Comparison of ENCODE assay signal across 15 cellular contexts in genomic region chr6:167441653-167442644, GRCh38.
DNase-seq lines count a peak whose midpoint lies in the region; ATAC-seq and TF ChIP-seq lines count a peak whose summit lies in the region.
"Had no signal": no experiment of that assay in that cellular context is flagged by ENCODE, and none has a peak within 500 bp of the region (broad histone marks: within the 10 kb centered on the region; RNA-seq: fewer than 3 reads in every experiment).

No MANE protein-coding gene starts in this region.

- no peaks in the 10 kb centered on the region for H3K36me3 Mint-ChIP-seq in endothelial cell (ENCODE audit: low read depth, unreplicated experiment)
- H3K36me3 Mint-ChIP-seq in nephron progenitor cell (ENCODE audit: low read depth) = no peaks in the 10 kb centered on the region
- H3K36me3 Mint-ChIP-seq in natural killer cell treated with Interleukin-12 subunit alpha and Interleukin-12 subunit beta and Interleukin-15 and Interleukin-18, amount 100 ng/mL, for 72 hours = no peaks in the 10 kb centered on the region
- H3K36me3 Mint-ChIP-seq: memory B cell had no signal

- peak overlapping the region; percentile 42 for H3K9ac ChIP-seq in ES-I3 (ENCODE audit: low read depth, low read length)

- ATAC-seq in GM18907 (IDR thresholded peaks at IDR 0.05; ENCODE audit: unreplicated experiment) (no peak), GM21526 (IDR thresholded peaks at IDR 0.05; ENCODE audit: low FRiP score, unreplicated experiment) (no peak)
- ATAC-seq in natural killer cell treated with Interleukin-12 subunit alpha and Interleukin-12 subunit beta and Interleukin-15 and Interleukin-18, amount 100 ng/mL, for 72 hours = no peak
- ATAC-seq: activated T-cell treated with anti-CD3 and anti-CD28 coated beads, Interleukin-2, amount 50 U/mL, for 72 hours; PC-3; stimulated activated naive CD8-positive, alpha-beta T cell treated with anti-CD3 and anti-CD28 coated beads, Interleukin-15, Interleukin-2, amounts not matched to agents 100 U/mL and 50 U/mL, for 24 hours had no signal

- peak; percentile 63 for DNase-seq in NCI-H2107 treated with DMSO at 0.1 percent for 48 hours (lab: John Stamatoyannopoulos, UW; ENCODE audit: unreplicated experiment)
- DNase-seq in endothelial cell (ENCODE audit: low spot score) = peak; percentile 33
- DNase-seq in nephron progenitor cell = no peak
- DNase-seq in activated T-cell treated with anti-CD3 and anti-CD28 coated beads, Interleukin-2, amount 50 U/mL, for 1 hour = no peak
- no peak for DNase-seq in natural killer cell treated with Interleukin-12 subunit alpha and Interleukin-12 subunit beta and Interleukin-15 and Interleukin-18, amount 100 ng/mL, for 72 hours (ENCODE audit: low spot score)
- DNase-seq: activated T-cell treated with anti-CD3 and anti-CD28 coated beads, Interleukin-2, amount 50 U/mL, for 72 hours; aorta; EL; KBM-7; PC-3; stimulated activated naive CD8-positive, alpha-beta T cell treated with anti-CD3 and anti-CD28 coated beads, Interleukin-15, Interleukin-2, amounts not matched to agents 100 U/mL and 50 U/mL, for 24 hours had no signal

- no peaks in the 10 kb centered on the region for H3K9me3 Mint-ChIP-seq in endothelial cell (ENCODE audit: unreplicated experiment)
- H3K9me3 Mint-ChIP-seq in nephron progenitor cell = peaks cover 21% of the 10 kb centered on the region
- no peaks in the 10 kb centered on the region for H3K9me3 Mint-ChIP-seq in natural killer cell treated with Interleukin-12 subunit alpha and Interleukin-12 subunit beta and Interleukin-15 and Interleukin-18, amount 100 ng/mL, for 72 hours
- H3K9me3 Mint-ChIP-seq: activated T-cell treated with anti-CD3 and anti-CD28 coated beads, Interleukin-2, amount 50 U/mL, for 72 hours; memory B cell had no signal

- H3K9me3 ChIP-seq in ES-I3 (ENCODE audit: control insufficient read depth, insufficient read depth, low read length) = no peaks in the 10 kb centered on the region

- H3K27me3 Mint-ChIP-seq in endothelial cell (ENCODE audit: unreplicated experiment) = peaks cover 5% of the 10 kb centered on the region
- H3K27me3 Mint-ChIP-seq in nephron progenitor cell (ENCODE audit: low read depth, poor library complexity) = peaks cover 21% of the 10 kb centered on the region
- H3K27me3 Mint-ChIP-seq in natural killer cell treated with Interleukin-12 subunit alpha and Interleukin-12 subunit beta and Interleukin-15 and Interleukin-18, amount 100 ng/mL, for 72 hours = peaks cover 12% of the 10 kb centered on the region in 2 donors

- H3K27ac Mint-ChIP-seq in endothelial cell (ENCODE audit: unreplicated experiment) = peak overlapping the region; percentile 81
- H3K27ac Mint-ChIP-seq in nephron progenitor cell = peak overlapping the region; percentile 52
- H3K27ac Mint-ChIP-seq in natural killer cell treated with Interleukin-12 subunit alpha and Interleukin-12 subunit beta and Interleukin-15 and Interleukin-18, amount 100 ng/mL, for 72 hours = no peak overlapping the region
- H3K27ac Mint-ChIP-seq: activated T-cell treated with anti-CD3 and anti-CD28 coated beads, Interleukin-2, amount 50 U/mL, for 72 hours; memory B cell had no signal

- peaks cover 19% of the 10 kb centered on the region for H3K4me1 Mint-ChIP-seq in endothelial cell (ENCODE audit: unreplicated experiment)
- peaks cover 32% of the 10 kb centered on the region for H3K4me1 Mint-ChIP-seq in nephron progenitor cell
- no peaks in the 10 kb centered on the region for H3K4me1 Mint-ChIP-seq in natural killer cell treated with Interleukin-12 subunit alpha and Interleukin-12 subunit beta and Interleukin-15 and Interleukin-18, amount 100 ng/mL, for 72 hours (ENCODE audit: low read depth in 2 of 2)
- H3K4me1 Mint-ChIP-seq: memory B cell had no signal

- H3K36me3 ChIP-seq in ES-I3 (ENCODE audit: insufficient read depth, low read length) = no peaks in the 10 kb centered on the region

- TF ChIP-seq CTCF in endothelial cell (IDR thresholded peaks at IDR 0.05; ENCODE audit: unreplicated experiment) (no peak), nephron progenitor cell (IDR thresholded peaks at IDR 0.05) (no peak)

- H3K4me3 Mint-ChIP-seq in endothelial cell (ENCODE audit: unreplicated experiment) (no peak overlapping the region), nephron progenitor cell (peak overlapping the region; percentile 22)
- no peak overlapping the region for H3K4me3 Mint-ChIP-seq in natural killer cell treated with Interleukin-12 subunit alpha and Interleukin-12 subunit beta and Interleukin-15 and Interleukin-18, amount 100 ng/mL, for 72 hours
- H3K4me3 Mint-ChIP-seq: activated T-cell treated with anti-CD3 and anti-CD28 coated beads, Interleukin-2, amount 50 U/mL, for 72 hours; memory B cell had no signal

- H3K4me1 ChIP-seq in ES-I3 (ENCODE audit: insufficient read depth, low read length) = peaks cover 36% of the 10 kb centered on the region

Comparison
In these comparisons a context has a peak if more than half of its experiments do, and no peak if none do; other contexts are left out.
1. DNase-seq: peak in NCI-H2107 treated with DMSO at 0.1 percent for 48 hours (single experiment) and endothelial cell (single experiment); none in nephron progenitor cell (single experiment), activated T-cell treated with anti-CD3 and anti-CD28 coated beads, Interleukin-2, amount 50 U/mL, for 1 hour (single experiment) and natural killer cell treated with Interleukin-12 subunit alpha and Interleukin-12 subunit beta and Interleukin-15 and Interleukin-18, amount 100 ng/mL, for 72 hours (single experiment).
2. H3K27ac Mint-ChIP-seq: peak in endothelial cell (single experiment) and nephron progenitor cell (single experiment); none in natural killer cell treated with Interleukin-12 subunit alpha and Interleukin-12 subunit beta and Interleukin-15 and Interleukin-18, amount 100 ng/mL, for 72 hours (0 of 2).